ENCODE assay signal across 23 cellular contexts in genomic region chr11:42657169-42657568, GRCh38.
"Had no signal": no experiment of that assay in that cellular context is flagged by ENCODE, and none has a peak within 500 bp of the region (broad histone marks: within the 10 kb centered on the region; RNA-seq: fewer than 3 reads in every experiment).

No MANE protein-coding gene starts in this region.

- DNase-seq: dermis blood vessel endothelial cell; effector memory CD4-positive, alpha-beta T cell; erythroblast; esophagus squamous epithelium; foreskin melanocyte; glutamatergic neuron; heart right ventricle; hippocampal formation; left ventricle myocardium superior; lower lobe of right lung; natural killer cell; pancreas; right lobe of liver; small intestine; stimulated activated CD4-positive, alpha-beta T cell treated with anti-CD3 and anti-CD28 coated beads, Interleukin-15, amount 100 ng/mL, for 24 hours; stimulated activated CD4-positive, alpha-beta T cell treated with anti-CD3 and anti-CD28 coated beads, Interleukin-2, amount 100 ng/mL, for 48 hours; stimulated activated CD8-positive, alpha-beta memory T cell treated with anti-CD3 and anti-CD28 coated beads, Interleukin-4, amount 100 ng/mL, for 48 hours; stimulated activated naive CD4-positive, alpha-beta T cell; stimulated activated naive CD8-positive, alpha-beta T cell treated with anti-CD3 and anti-CD28 coated beads, Interleukin-15, amount 100 ng/mL, for 72 hours; thyroid gland; trophoblast cell had no signal

- H3K27ac ChIP-seq: coronary artery, esophagus squamous epithelium, heart right ventricle, lower lobe of right lung, pancreas, right lobe of liver, thyroid gland, vagina had no signal

- H3K4me1 Mint-ChIP-seq: natural killer cell; stimulated activated naive CD8-positive, alpha-beta T cell treated with anti-CD3 and anti-CD28 coated beads, Interleukin-15, amount 100 ng/mL, for 72 hours had no signal

- H3K4me3 Mint-ChIP-seq: natural killer cell; stimulated activated naive CD8-positive, alpha-beta T cell treated with anti-CD3 and anti-CD28 coated beads, Interleukin-15, amount 100 ng/mL, for 72 hours had no signal

- H3K4me1 ChIP-seq: esophagus squamous epithelium, heart right ventricle, lower lobe of right lung, pancreas, right lobe of liver, thyroid gland, vagina had no signal

- H3K27me3 Mint-ChIP-seq: stimulated activated naive CD8-positive, alpha-beta T cell treated with anti-CD3 and anti-CD28 coated beads, Interleukin-15, amount 100 ng/mL, for 72 hours had no signal

- H3K4me3 ChIP-seq: coronary artery, esophagus squamous epithelium, heart right ventricle, lower lobe of right lung, pancreas, right lobe of liver, thyroid gland, vagina had no signal

- H3K36me3 Mint-ChIP-seq: natural killer cell had no signal

- H3K36me3 ChIP-seq: esophagus squamous epithelium, heart right ventricle, lower lobe of right lung, pancreas, right lobe of liver, thyroid gland, vagina had no signal

- ATAC-seq: heart right ventricle; left ventricle myocardium superior; lower lobe of right lung; natural killer cell; pancreas; right lobe of liver; stimulated activated naive CD8-positive, alpha-beta T cell treated with anti-CD3 and anti-CD28 coated beads, Interleukin-15, amount 100 ng/mL, for 72 hours had no signal

- H3K9me3 ChIP-seq: esophagus squamous epithelium, lower lobe of right lung, pancreas, right lobe of liver, thyroid gland, vagina had no signal

- H3K27me3 ChIP-seq: esophagus squamous epithelium, heart right ventricle, pancreas, right lobe of liver, thyroid gland, vagina had no signal

- H3K27ac Mint-ChIP-seq: natural killer cell; stimulated activated naive CD8-positive, alpha-beta T cell treated with anti-CD3 and anti-CD28 coated beads, Interleukin-15, amount 100 ng/mL, for 72 hours had no signal
